ENCODE assay signal across 21 cellular contexts in the genomic region with DNA sequence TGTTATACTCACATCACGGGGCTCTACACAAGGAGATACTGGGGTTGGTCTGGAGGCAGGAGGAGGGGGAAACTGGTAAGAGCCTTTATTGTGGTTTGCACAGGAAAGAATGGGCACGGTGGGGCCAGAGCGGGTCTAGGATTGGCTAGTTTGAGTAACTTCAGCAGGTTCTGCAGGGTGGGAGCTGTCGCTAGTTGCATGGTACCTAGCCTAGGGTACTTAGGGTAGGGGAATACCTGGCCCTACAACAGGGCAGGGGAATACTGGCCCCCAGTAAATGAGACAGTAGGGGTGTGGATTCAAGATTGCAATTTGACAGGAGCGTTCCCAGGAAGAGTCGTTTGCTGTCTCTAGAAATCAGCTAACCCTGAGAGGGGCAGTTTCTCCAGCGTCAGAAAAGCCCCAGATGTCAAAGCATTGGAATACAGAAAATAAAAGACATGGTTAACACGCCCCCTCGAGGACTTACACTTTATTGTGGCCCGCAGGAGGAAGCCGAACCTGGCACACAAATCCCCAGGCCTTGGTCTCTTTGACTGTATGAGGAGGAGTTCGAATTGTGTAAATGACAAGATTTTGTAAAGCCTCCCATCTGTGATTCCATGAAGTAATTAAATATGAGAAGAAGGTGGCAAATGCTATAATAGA. TPM values are rescaled to one million over a fixed set of nuclear protein-coding genes. Genes with fewer than 3 reads are reported as not detected.
"Had no signal": no experiment of that assay in that cellular context is flagged by ENCODE, and none has a peak within 500 bp of the region (broad histone marks: within the 10 kb centered on the region; RNA-seq: fewer than 3 reads in every experiment).

No MANE protein-coding gene starts in this region.

- DNase-seq: activated B cell treated with CpG ODN at 0.5 μM for 24 hours; activated CD4-positive, alpha-beta T cell treated with anti-CD3 and anti-CD28 coated beads, Interleukin-2, amount 10 ng/mL, durations not matched to agents 24 days and 14 days; activated CD8-positive, alpha-beta memory T cell treated with anti-CD3 and anti-CD28 coated beads, Interleukin-2, amount 50 U/mL, for 4 hours; activated CD8-positive, alpha-beta T cell treated with anti-CD3 and anti-CD28 coated beads, Interleukin-2, amount 10 ng/mL, durations not matched to agents 7 days and 5 days; activated gamma-delta T cell treated with Interleukin-2 at 50 U/mL for 16 hours; activated T-cell treated with anti-CD3 and anti-CD28 coated beads, Interleukin-2, amount 50 U/mL, for 48 hours; amniotic stem cell; caudate nucleus; esophagus squamous epithelium; head of caudate nucleus; left colon; midbrain; naive B cell; stimulated activated CD4-positive, alpha-beta T cell treated with anti-CD3 and anti-CD28 coated beads, Interleukin-2, amount 100 ng/mL, for 48 hours; T-helper 2 cell had no signal

- H3K4me1 ChIP-seq: esophagus squamous epithelium had no signal

- H3K9me3 ChIP-seq: esophagus squamous epithelium, neutrophil had no signal

- H3K9me3 Mint-ChIP-seq: activated B cell treated with CpG ODN at 0.5 μM for 24 hours; activated CD4-positive, alpha-beta T cell treated with anti-CD3 and anti-CD28 coated beads, Interleukin-2, amount 10 ng/mL, durations not matched to agents 24 days and 14 days; naive B cell; stimulated activated memory B cell treated with anti-CD40 and anti-IgM and Interleukin-4, amounts not matched to agents 10 μg/mL and 1 μg/mL and 100 μg/mL, for 72 hours had no signal

- H3K4me1 Mint-ChIP-seq: activated B cell treated with CpG ODN at 0.5 μM for 24 hours; activated CD4-positive, alpha-beta T cell treated with anti-CD3 and anti-CD28 coated beads, Interleukin-2, amount 10 ng/mL, durations not matched to agents 24 days and 14 days; naive B cell; stimulated activated memory B cell treated with anti-CD40 and anti-IgM and Interleukin-4, amounts not matched to agents 10 μg/mL and 1 μg/mL and 100 μg/mL, for 72 hours had no signal

- H3K4me3 ChIP-seq: coronary artery, esophagus squamous epithelium, lung had no signal

- H3K27ac ChIP-seq: coronary artery, esophagus squamous epithelium, neutrophil had no signal

- H3K36me3 Mint-ChIP-seq: activated naive CD8-positive, alpha-beta T cell; naive B cell; stimulated activated memory B cell treated with anti-CD40 and anti-IgM and Interleukin-4, amounts not matched to agents 10 μg/mL and 1 μg/mL and 100 μg/mL, for 72 hours had no signal

- H3K4me3 Mint-ChIP-seq: activated B cell treated with CpG ODN at 0.5 μM for 24 hours; activated CD4-positive, alpha-beta T cell treated with anti-CD3 and anti-CD28 coated beads, Interleukin-2, amount 10 ng/mL, durations not matched to agents 24 days and 14 days; activated CD8-positive, alpha-beta T cell treated with anti-CD3 and anti-CD28 coated beads, Interleukin-2, amount 10 ng/mL, durations not matched to agents 7 days and 5 days; activated naive CD8-positive, alpha-beta T cell; stimulated activated memory B cell treated with anti-CD40 and anti-IgM and Interleukin-4, amounts not matched to agents 10 μg/mL and 1 μg/mL and 100 μg/mL, for 72 hours had no signal

- H3K36me3 ChIP-seq: esophagus squamous epithelium, neutrophil had no signal

- H3K27ac Mint-ChIP-seq: activated B cell treated with CpG ODN at 0.5 μM for 24 hours; activated CD4-positive, alpha-beta T cell treated with anti-CD3 and anti-CD28 coated beads, Interleukin-2, amount 10 ng/mL, durations not matched to agents 24 days and 14 days; activated CD8-positive, alpha-beta T cell treated with anti-CD3 and anti-CD28 coated beads, Interleukin-2, amount 10 ng/mL, durations not matched to agents 7 days and 5 days; activated naive CD8-positive, alpha-beta T cell; stimulated activated memory B cell treated with anti-CD40 and anti-IgM and Interleukin-4, amounts not matched to agents 10 μg/mL and 1 μg/mL and 100 μg/mL, for 72 hours had no signal

RNA-seq across cellular contexts. Expression of gene ST8SIA2, which starts 32.0 kb away (rescaled TPM):
- total RNA-seq: activated B cell treated with CpG ODN at 0.5 μM for 24 hours; activated CD4-positive, alpha-beta T cell treated with anti-CD3 and anti-CD28 coated beads, Interleukin-2, amount 10 ng/mL, durations not matched to agents 24 days and 14 days; activated CD8-positive, alpha-beta T cell treated with anti-CD3 and anti-CD28 coated beads, Interleukin-2, amount 10 ng/mL, durations not matched to agents 7 days and 5 days; esophagus squamous epithelium; ureter had no signal
- polyA plus RNA-seq: lung had no signal
